Comparison of ENCODE assay signal across 8 cellular contexts in the genomic region with DNA sequence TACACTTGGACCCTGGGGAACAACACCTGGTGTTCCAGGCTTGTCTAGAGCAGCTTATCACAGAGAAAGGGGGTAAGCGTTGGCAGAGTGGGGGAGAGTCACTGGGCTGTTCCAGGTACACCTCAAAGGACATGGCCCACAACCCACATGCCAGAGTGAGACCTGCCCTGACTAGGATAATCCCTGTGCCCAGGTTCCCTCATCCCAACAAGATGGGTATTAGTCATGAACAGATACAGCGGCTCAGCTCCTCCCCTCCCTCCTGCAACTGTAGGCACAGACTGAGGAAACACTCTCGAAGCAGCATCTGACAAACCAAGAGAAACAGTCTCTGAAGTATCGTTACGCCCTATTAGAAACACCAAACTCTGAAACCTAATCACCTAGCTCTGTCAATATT. TPM values are rescaled to one million over a fixed set of nuclear protein-coding genes. Genes with fewer than 3 reads are reported as not detected.
DNase-seq lines count a peak whose midpoint lies in the region; ATAC-seq and TF ChIP-seq lines count a peak whose summit lies in the region.

No MANE protein-coding gene starts in this region.

- no peak for TF ChIP-seq POLR2A in sigmoid colon (IDR thresholded peaks at IDR 0.05)

- H3K27me3 Mint-ChIP-seq in GM23338 (ENCODE audit: insufficient read depth, low read depth, poor library complexity) (peaks cover 2% of the 10 kb centered on the region), glutamatergic neuron (ENCODE audit: unreplicated experiment) (peaks cover 5% of the 10 kb centered on the region)
- H3K27me3 Mint-ChIP-seq in CD4-positive, alpha-beta memory T cell, result peaks cover 18 to 23% of the 10 kb centered on the region in 2 donors
- H3K27me3 Mint-ChIP-seq in effector memory CD8-positive, alpha-beta T cell, result peaks cover 45 to 46% of the 10 kb centered on the region in 2 donors

- H3K36me3 ChIP-seq in GM23338 (ENCODE audit: insufficient read depth) (no peaks in the 10 kb centered on the region), RWPE2 (ENCODE audit: low read depth) (no peaks in the 10 kb centered on the region), sigmoid colon (peaks cover 0 to 7% (median 2%) of the 10 kb centered on the region in 4 donors)
- no peaks in the 10 kb centered on the region for H3K36me3 ChIP-seq in CD4-positive, alpha-beta memory T cell (ENCODE audit: insufficient read depth, low read length)

- DNase-seq in GM23338 (ENCODE audit: low spot score) (no peak), RWPE2 (ENCODE audit: low spot score) (no peak), glutamatergic neuron (no peak), sigmoid colon (no peak), HT-29 (ENCODE audit: low spot score) (no peak)
- DNase-seq in CD4-positive, alpha-beta memory T cell, result no peak
- DNase-seq in effector memory CD8-positive, alpha-beta T cell, result no peak

- peaks cover 22% of the 10 kb centered on the region for H3K4me1 ChIP-seq in GM23338 (ENCODE audit: insufficient read depth)
- no peaks in the 10 kb centered on the region for H3K4me1 ChIP-seq in RWPE2 (ENCODE audit: insufficient read depth, poor library complexity, severe bottlenecking)
- peaks cover 0 to 21% (median 15%) of the 10 kb centered on the region in 4 donors for H3K4me1 ChIP-seq in sigmoid colon
- no peaks in the 10 kb centered on the region for H3K4me1 ChIP-seq in CD4-positive, alpha-beta memory T cell (ENCODE audit: insufficient read depth, low read length)

- H3F3A ChIP-seq in GM23338 (replicated peaks; ENCODE audit: low read depth), result no peaks in the 10 kb centered on the region

- peak overlapping the region; percentile 98 for H2AFZ ChIP-seq in GM23338

- TF ChIP-seq CTCF in GM23338 (conservative IDR thresholded peaks at IDR 0.05; ENCODE audit: low read depth in 2 of 2), result no peak
- no peak for TF ChIP-seq CTCF in RWPE2 (IDR thresholded peaks at IDR 0.05; ENCODE audit: poor library complexity, severe bottlenecking)
- no peak for TF ChIP-seq CTCF in glutamatergic neuron (IDR thresholded peaks at IDR 0.05; ENCODE audit: partially characterized antibody, unreplicated experiment)
- no peak for TF ChIP-seq CTCF in sigmoid colon (IDR thresholded peaks at IDR 0.05)

- H3K4me3 ChIP-seq in GM23338 (peak overlapping the region; percentile 55), RWPE2 (ENCODE audit: severe bottlenecking) (no peak overlapping the region), sigmoid colon (peak overlapping the region; percentile 35 to 54 (median 48))
- no peak overlapping the region for H3K4me3 ChIP-seq in CD4-positive, alpha-beta memory T cell (ENCODE audit: low read length in 2 of 2)

- no peaks in the 10 kb centered on the region for H3K27me3 ChIP-seq in GM23338 (ENCODE audit: insufficient read depth)
- H3K27me3 ChIP-seq in RWPE2 (ENCODE audit: insufficient read depth, poor library complexity, severe bottlenecking), result peaks cover 7% of the 10 kb centered on the region
- H3K27me3 ChIP-seq in sigmoid colon, result no peaks in the 10 kb centered on the region
- peaks cover 9% of the 10 kb centered on the region for H3K27me3 ChIP-seq in CD4-positive, alpha-beta memory T cell (ENCODE audit: insufficient read depth, low read length)

- WGBS in sigmoid colon, 2 donors, result 70 to 75% methylated on average over 5 of the region's 5 CpGs

- ATAC-seq in GM23338 (peak; percentile 7; the same call in 1 of the 3 replicates), RWPE2 (ENCODE audit: low read depth) (peak; percentile 51; the same call in 2 of the 3 replicates), GM19023 (IDR thresholded peaks at IDR 0.05; ENCODE audit: unreplicated experiment) (no peak)
- no peak for ATAC-seq in effector memory CD8-positive, alpha-beta T cell (replicated peaks)

- H3K36me3 Mint-ChIP-seq in GM23338 (ENCODE audit: low read depth) (no peaks in the 10 kb centered on the region), glutamatergic neuron (ENCODE audit: unreplicated experiment) (no peaks in the 10 kb centered on the region)
- no peaks in the 10 kb centered on the region for H3K36me3 Mint-ChIP-seq in CD4-positive, alpha-beta memory T cell
- H3K36me3 Mint-ChIP-seq in effector memory CD8-positive, alpha-beta T cell (ENCODE audit: insufficient read depth), result peaks cover 3% of the 10 kb centered on the region

- H3K9me3 Mint-ChIP-seq in GM23338 (no peaks in the 10 kb centered on the region), glutamatergic neuron (ENCODE audit: unreplicated experiment) (peaks cover 9% of the 10 kb centered on the region)
- no peaks in the 10 kb centered on the region for H3K9me3 Mint-ChIP-seq in CD4-positive, alpha-beta memory T cell
- no peaks in the 10 kb centered on the region for H3K9me3 Mint-ChIP-seq in effector memory CD8-positive, alpha-beta T cell

- intact Hi-C loops in sigmoid colon (cut with DNase I), result loop anchor here (2.0 to 10.0 kb wide), 3 partner anchors 35 to 182 kb away; partner anchors contain the start of gene CPEB1
- intact Hi-C loops in CD4-positive, alpha-beta memory T cell (cut with micrococcal nuclease), result no loop called here

- H3K4me1 Mint-ChIP-seq in GM23338, result peaks cover 22% of the 10 kb centered on the region
- peaks cover 37% of the 10 kb centered on the region for H3K4me1 Mint-ChIP-seq in glutamatergic neuron (ENCODE audit: low read depth, unreplicated experiment)
- H3K4me1 Mint-ChIP-seq in CD4-positive, alpha-beta memory T cell, result peaks cover 0 to 1% (median 0%) of the 10 kb centered on the region in 4 donors
- H3K4me1 Mint-ChIP-seq in effector memory CD8-positive, alpha-beta T cell (ENCODE audit: low read depth in 2 of 2), result no peaks in the 10 kb centered on the region

- H3K27ac ChIP-seq in GM23338 (ENCODE audit: low read depth) (no peak overlapping the region), RWPE2 (ENCODE audit: poor library complexity, severe bottlenecking) (no peak overlapping the region), sigmoid colon (peak overlapping the region; percentile 75 to 81 (median 77))
- no peak overlapping the region for H3K27ac ChIP-seq in CD4-positive, alpha-beta memory T cell (ENCODE audit: low read depth, low read length)

- H3K4me2 ChIP-seq in GM23338, result peak overlapping the region; percentile 87

- H3K9me3 ChIP-seq in RWPE2 (ENCODE audit: severe bottlenecking), result no peaks in the 10 kb centered on the region
- H3K9me3 ChIP-seq in sigmoid colon, result no peaks in the 10 kb centered on the region
- H3K9me3 ChIP-seq in CD4-positive, alpha-beta memory T cell (ENCODE audit: control insufficient read depth in 1 of 2, low read length in 2 of 2), result no peaks in the 10 kb centered on the region

- H4K20me1 ChIP-seq in GM23338 (replicated peaks; ENCODE audit: insufficient read depth), result no peaks in the 10 kb centered on the region

- no peaks in the 10 kb centered on the region for H3K9me2 ChIP-seq in GM23338 (ENCODE audit: insufficient read depth)

- TF ChIP-seq EP300 in sigmoid colon (IDR thresholded peaks at IDR 0.05), result no peak

- POLR2A ChIA-PET in CD4-positive, alpha-beta memory T cell (lab: Charles Lee; ENCODE audit: partially characterized antibody), result no interaction called here

- CTCF ChIA-PET in CD4-positive, alpha-beta memory T cell (lab: Charles Lee; ENCODE audit: partially characterized antibody), result no interaction called here

- no peak overlapping the region for H3K27ac Mint-ChIP-seq in GM23338
- H3K27ac Mint-ChIP-seq in glutamatergic neuron (ENCODE audit: unreplicated experiment), result peak overlapping the region; percentile 98
- no peak overlapping the region for H3K27ac Mint-ChIP-seq in CD4-positive, alpha-beta memory T cell
- no peak overlapping the region for H3K27ac Mint-ChIP-seq in effector memory CD8-positive, alpha-beta T cell

- peak overlapping the region; percentile 66 for H3K4me3 Mint-ChIP-seq in GM23338
- peak overlapping the region; percentile 71 for H3K4me3 Mint-ChIP-seq in glutamatergic neuron (ENCODE audit: unreplicated experiment)
- peak overlapping the region in 1 of 8 donors; percentile 36 for H3K4me3 Mint-ChIP-seq in CD4-positive, alpha-beta memory T cell
- H3K4me3 Mint-ChIP-seq in effector memory CD8-positive, alpha-beta T cell, result peak overlapping the region in 1 of 2 donors; percentile 21

- H3K79me2 ChIP-seq in GM23338 (replicated peaks; ENCODE audit: insufficient read depth), result no peaks in the 10 kb centered on the region

TF ChIP-seq in GM23338, 12 proteins besides CTCF, POLR2A, EP300 and RAD21 (continues in another document):
- TF ChIP-seq, protein P1, sequence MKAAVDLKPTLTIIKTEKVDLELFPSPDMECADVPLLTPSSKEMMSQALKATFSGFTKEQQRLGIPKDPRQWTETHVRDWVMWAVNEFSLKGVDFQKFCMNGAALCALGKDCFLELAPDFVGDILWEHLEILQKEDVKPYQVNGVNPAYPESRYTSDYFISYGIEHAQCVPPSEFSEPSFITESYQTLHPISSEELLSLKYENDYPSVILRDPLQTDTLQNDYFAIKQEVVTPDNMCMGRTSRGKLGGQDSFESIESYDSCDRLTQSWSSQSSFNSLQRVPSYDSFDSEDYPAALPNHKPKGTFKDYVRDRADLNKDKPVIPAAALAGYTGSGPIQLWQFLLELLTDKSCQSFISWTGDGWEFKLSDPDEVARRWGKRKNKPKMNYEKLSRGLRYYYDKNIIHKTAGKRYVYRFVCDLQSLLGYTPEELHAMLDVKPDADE (IDR thresholded peaks at IDR 0.05), result no peak
- TF ChIP-seq POLR2AphosphoS5 (IDR thresholded peaks at IDR 0.05; ENCODE audit: low read depth) (no peak), EZH2phosphoT487 (IDR thresholded peaks at IDR 0.05; ENCODE audit: unreplicated experiment) (no peak), NANOG (IDR thresholded peaks at IDR 0.05; ENCODE audit: borderline replicate concordance) (no peak), ZNF331 (CRISPR knock-in tag; IDR thresholded peaks at IDR 0.05; ENCODE audit: low read depth) (no peak), JUNB (IDR thresholded peaks at IDR 0.05; ENCODE audit: unreplicated experiment) (no peak), CREB1 (CRISPR knock-in tag; IDR thresholded peaks at IDR 0.05; ENCODE audit: low read depth) (no peak)

RNA-seq across cellular contexts. Expression of gene RPS17, which starts 32.1 kb away (rescaled TPM):
- 1,579 and 1,741 TPM in 2 replicates for total RNA-seq in GM23338 (2014; rRNA removed; shearing (Covaris generic))
- polyA plus RNA-seq in GM23338 (2016; fragmentation: Nextera tagmentation; extraction: Ambion mirVana) (1,928 and 2,137 TPM in 2 replicates), sigmoid colon (1,000 to 10,000 TPM; 3,825 to 6,196 (median 4,592) TPM)
- total RNA-seq in glutamatergic neuron (ENCODE audit: unreplicated experiment) (874 TPM), sigmoid colon (1,000 to 10,000 TPM; 1,463 to 4,003 (median 3,231) TPM)
- 3,753 and 4,531 TPM in 2 replicates for total RNA-seq in HT-29 (2014; rRNA removed; shearing (Covaris generic))
- total RNA-seq in CD4-positive, alpha-beta memory T cell, result 1,000 to 10,000 TPM; 2,038 to 2,106 TPM
- 1,000 to 10,000 TPM; 1,310 to 1,371 TPM for polyA plus RNA-seq in CD4-positive, alpha-beta memory T cell

Comparison
In these comparisons a context has a peak if more than half of its experiments do, and no peak if none do; other contexts are left out.
1. ATAC-seq: peak in GM23338 (single experiment) and RWPE2 (single experiment); none in GM19023 (single experiment) and effector memory CD8-positive, alpha-beta T cell (single experiment).
2. H3K27ac ChIP-seq: peak in sigmoid colon (4 of 4); none in GM23338 (single experiment), RWPE2 (single experiment) and CD4-positive, alpha-beta memory T cell (single experiment).
3. H3K4me3 ChIP-seq: peak in GM23338 (single experiment) and sigmoid colon (4 of 4); none in RWPE2 (single experiment) and CD4-positive, alpha-beta memory T cell (0 of 2).